In genomic region chr12:102406033-102406584, GRCh38 we compare ENCODE assay signal across 9 cellular contexts.
DNase-seq lines count a peak whose midpoint lies in the region; ATAC-seq and TF ChIP-seq lines count a peak whose summit lies in the region.
"Had no signal": no experiment of that assay in that cellular context is flagged by ENCODE, and none has a peak within 500 bp of the region (broad histone marks: within the 10 kb centered on the region; RNA-seq: fewer than 3 reads in every experiment).

No MANE protein-coding gene starts in this region.

- H3K36me3 ChIP-seq in adipocyte (ENCODE audit: control insufficient read depth, insufficient read depth, low read length, severe bottlenecking) (peaks cover 12% of the 10 kb centered on the region), mesendoderm (ENCODE audit: control insufficient read depth, insufficient read depth, low read length) (no peaks in the 10 kb centered on the region)

- H2BK120ac ChIP-seq in mesendoderm (ENCODE audit: low read depth, low read length): no peak overlapping the region

- H3K79me2 ChIP-seq in mesendoderm (ENCODE audit: control insufficient read depth, insufficient read depth, low read length): no peaks in the 10 kb centered on the region

- no peaks in the 10 kb centered on the region for H3K9me3 ChIP-seq in adipocyte (ENCODE audit: control insufficient read depth, low read length)

- no peak overlapping the region for H2BK5ac ChIP-seq in mesendoderm (ENCODE audit: low read length)

- no peak overlapping the region for H3K27ac ChIP-seq in mesendoderm (ENCODE audit: low read depth, low read length)

- DNase-seq in GM12864 (ENCODE audit: low read depth) (peak; percentile 10), adipocyte (ENCODE audit: low read depth) (peak; percentile 58), mesendoderm (peak; percentile 20), iPS-NIHi11 (ENCODE audit: low spot score) (no peak), nephron progenitor cell (no peak)
- no peak for DNase-seq in stimulated activated naive CD4-positive, alpha-beta T cell (lab: John Stamatoyannopoulos, UW)
- DNase-seq in effector CD8-positive, alpha-beta T cell (lab: John Stamatoyannopoulos, UW): no peak

- H3K4me3 Mint-ChIP-seq in nephron progenitor cell: no peak overlapping the region
- H3K4me3 Mint-ChIP-seq: T-helper 1 cell treated with Interleukin-12 subunit alpha and Interleukin-12 subunit beta and Interleukin-4 antibody, amounts not matched to agents 30 μg/mL and 1 μg/mL, for 36 hours had no signal

- H4K8ac ChIP-seq in mesendoderm (ENCODE audit: low read depth, low read length): no peak overlapping the region

- H2AK5ac ChIP-seq in mesendoderm (ENCODE audit: low read length): no peak overlapping the region

- H3K27ac Mint-ChIP-seq in nephron progenitor cell: no peak overlapping the region
- H3K27ac Mint-ChIP-seq: T-helper 1 cell treated with Interleukin-12 subunit alpha and Interleukin-12 subunit beta and Interleukin-4 antibody, amounts not matched to agents 30 μg/mL and 1 μg/mL, for 36 hours had no signal

- no peaks in the 10 kb centered on the region for H3K79me1 ChIP-seq in mesendoderm (ENCODE audit: low read length)

- no peaks in the 10 kb centered on the region for H3K9me3 Mint-ChIP-seq in nephron progenitor cell
- H3K9me3 Mint-ChIP-seq: T-helper 1 cell treated with Interleukin-12 subunit alpha and Interleukin-12 subunit beta and Interleukin-4 antibody, amounts not matched to agents 30 μg/mL and 1 μg/mL, for 36 hours had no signal

- no peak overlapping the region for H3K4me2 ChIP-seq in mesendoderm (ENCODE audit: low read length)

- H3K4me1 ChIP-seq in adipocyte (ENCODE audit: control insufficient read depth, insufficient read depth, low read length) (peaks cover 22% of the 10 kb centered on the region), mesendoderm (ENCODE audit: control insufficient read depth, low read depth, low read length) (no peaks in the 10 kb centered on the region)

- H3K9ac ChIP-seq in adipocyte (ENCODE audit: low read length) (no peak overlapping the region), mesendoderm (ENCODE audit: low read length) (no peak overlapping the region)

- no peak overlapping the region for H4K5ac ChIP-seq in mesendoderm (ENCODE audit: low read length)

- H3K27me3 ChIP-seq in adipocyte (replicated peaks; ENCODE audit: control insufficient read depth, insufficient read depth, low read length): no peaks in the 10 kb centered on the region
- no peaks in the 10 kb centered on the region for H3K27me3 ChIP-seq in mesendoderm (ENCODE audit: insufficient read depth, low read length, poor library complexity)

- H3K36me3 Mint-ChIP-seq in nephron progenitor cell (ENCODE audit: low read depth): no peaks in the 10 kb centered on the region

- ATAC-seq in HG03469 (IDR thresholded peaks at IDR 0.05; ENCODE audit: unreplicated experiment): peak; percentile 56

- H3K4me1 Mint-ChIP-seq in nephron progenitor cell: peaks cover 26% of the 10 kb centered on the region

- H3K27me3 Mint-ChIP-seq in nephron progenitor cell (ENCODE audit: low read depth, poor library complexity): peaks cover 4% of the 10 kb centered on the region

- H3K4me3 ChIP-seq in GM12864 (ENCODE audit: low read depth, low read length) (no peak overlapping the region), adipocyte (ENCODE audit: low read length) (no peak overlapping the region), mesendoderm (ENCODE audit: low read length) (no peak overlapping the region)

- H3K18ac ChIP-seq in mesendoderm (ENCODE audit: low read length): no peak overlapping the region

- H3K4ac ChIP-seq in mesendoderm (ENCODE audit: low read depth, low read length): no peak overlapping the region

- H3K23ac ChIP-seq in mesendoderm (ENCODE audit: low read length): no peak overlapping the region

- WGBS in mesendoderm (ENCODE audit: extremely low coverage, insufficient coverage, low lambda C conversion rate): no CpG with 5 or more reads among the region's 7 CpGs

- TF ChIP-seq CTCF in GM12864 (IDR thresholded peaks at IDR 0.05; ENCODE audit: low read depth, low read length, missing control alignments) (no peak), nephron progenitor cell (IDR thresholded peaks at IDR 0.05) (no peak)

- no peak overlapping the region for H2BK15ac ChIP-seq in mesendoderm (replicated peaks; ENCODE audit: low read depth)

- no peak overlapping the region for H3K56ac ChIP-seq in mesendoderm (ENCODE audit: low read length)

Comparison
In these comparisons a context has a peak if more than half of its experiments do, and no peak if none do; other contexts are left out.
1. DNase-seq: peak in GM12864 (single experiment), adipocyte (single experiment) and mesendoderm (single experiment); none in iPS-NIHi11 (single experiment), stimulated activated naive CD4-positive, alpha-beta T cell (0 of 6), nephron progenitor cell (single experiment) and effector CD8-positive, alpha-beta T cell (single experiment).